In genomic region chr17:63741251-63742049, GRCh38 we compare ENCODE assay signal across 8 cellular contexts. TPM values are rescaled to one million over a fixed set of nuclear protein-coding genes. Genes with fewer than 3 reads are reported as not detected.
A peak's percentile ranks its signal among the peaks of the same experiment; 100 is the strongest.
DNase-seq lines count a peak whose midpoint lies in the region; ATAC-seq, FAIRE-seq and TF ChIP-seq lines count a peak whose summit lies in the region.

A gene with protein sequence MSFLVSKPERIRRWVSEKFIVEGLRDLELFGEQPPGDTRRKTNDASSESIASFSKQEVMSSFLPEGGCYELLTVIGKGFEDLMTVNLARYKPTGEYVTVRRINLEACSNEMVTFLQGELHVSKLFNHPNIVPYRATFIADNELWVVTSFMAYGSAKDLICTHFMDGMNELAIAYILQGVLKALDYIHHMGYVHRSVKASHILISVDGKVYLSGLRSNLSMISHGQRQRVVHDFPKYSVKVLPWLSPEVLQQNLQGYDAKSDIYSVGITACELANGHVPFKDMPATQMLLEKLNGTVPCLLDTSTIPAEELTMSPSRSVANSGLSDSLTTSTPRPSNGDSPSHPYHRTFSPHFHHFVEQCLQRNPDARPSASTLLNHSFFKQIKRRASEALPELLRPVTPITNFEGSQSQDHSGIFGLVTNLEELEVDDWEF (minus strand): TSS chr17:63741799. CDS start chr17:63728369, 13,430 bp downstream.

- peak; percentile 97 for TF ChIP-seq POLR2A in GM12891 (IDR thresholded peaks at IDR 0.05; ENCODE audit: low read depth, low read length)
- TF ChIP-seq POLR2A in adrenal gland (IDR thresholded peaks at IDR 0.05), result peak; percentile 60 to 93

- no peak for TF ChIP-seq CTCF in adrenal gland (IDR thresholded peaks at IDR 0.05)
- TF ChIP-seq CTCF in heart right ventricle (IDR thresholded peaks at IDR 0.05), result peak in 1 of 9 donors; percentile 19
- TF ChIP-seq CTCF in upper lobe of right lung (IDR thresholded peaks at IDR 0.05), result no peak

- intact Hi-C loops in adrenal gland (cut with DNase I) (no loop called here), heart right ventricle (cut with DNase I) (loop anchor here in 2 of 10 donors (1.0 to 10.0 kb wide), 3 partner anchors 32 to 117 kb away; partner anchors contain the start of genes CCDC47 (in 1 of the 2), LIMD2 (in 1 of the 2) and MAP3K3 (in 1 of the 2)), posterior vena cava (cut with DNase I) (no loop called here), upper lobe of right lung (cut with DNase I) (no loop called here)

- peaks cover 12 to 15% of the 10 kb centered on the region in 2 donors for H3K4me1 ChIP-seq in adrenal gland (replicated peaks in 1 of 2)
- H3K4me1 ChIP-seq in heart right ventricle, result peaks cover 6 to 22% (median 16%) of the 10 kb centered on the region in 9 donors
- H3K4me1 ChIP-seq in upper lobe of right lung, result peaks cover 12% of the 10 kb centered on the region

- H3K27me3 Mint-ChIP-seq in T-cell, result no peaks in the 10 kb centered on the region

- peak within 1 kb of the TSS; percentile 86 to 96 for H3K27ac Mint-ChIP-seq in T-cell

- peak; percentile 95 for ATAC-seq in HG02840 (IDR thresholded peaks at IDR 0.05; ENCODE audit: low FRiP score, unreplicated experiment)
- ATAC-seq in T-cell (replicated peaks in 1 of 4), result peak; percentile 88 to 94 (median 91)
- peak; percentile 99 to 100 (median 100) for ATAC-seq in heart right ventricle
- ATAC-seq in upper lobe of right lung, result peak; percentile 99

- H3K9me3 ChIP-seq in adrenal gland (replicated peaks in 1 of 3) (no peaks in the 10 kb centered on the region), heart right ventricle (no peaks in the 10 kb centered on the region), upper lobe of right lung (no peaks in the 10 kb centered on the region)

- peaks cover 19 to 26% (median 26%) of the 10 kb centered on the region in 3 donors for H3K4me1 Mint-ChIP-seq in T-cell

- peak; percentile 96 for FAIRE-seq in GM12891 (lab: Jason Lieb, UNC)

- H3K4me3 Mint-ChIP-seq in T-cell, result peak within 1 kb of the TSS; percentile 92 to 95 (median 94)

- POLR2A ChIA-PET in T-cell (lab: Charles Lee), result interaction anchor here (0.6 to 1.2 kb wide), 8 partner anchors 16 to 77 kb away, joined by 3 to 10 read pairs (median 4); partner anchors contain the start of genes CCDC47 (in 1 of the 2) and DDX42 (in 1 of the 2)

- H3K9me3 Mint-ChIP-seq in T-cell, result no peaks in the 10 kb centered on the region

- H3K4me3 ChIP-seq in adrenal gland, result peak within 1 kb of the TSS; percentile 37 to 81 (median 58)
- peak within 1 kb of the TSS; percentile 69 to 97 (median 84) for H3K4me3 ChIP-seq in heart right ventricle
- H3K4me3 ChIP-seq in upper lobe of right lung, result peak within 1 kb of the TSS; percentile 95

- H3K36me3 Mint-ChIP-seq in T-cell, result peaks cover 10% of the 10 kb centered on the region

- peaks cover 0 to 12% of the 10 kb centered on the region in 2 donors for H3K36me3 ChIP-seq in adrenal gland (replicated peaks in 1 of 2)
- H3K36me3 ChIP-seq in heart right ventricle, result peaks cover 0 to 33% (median 14%) of the 10 kb centered on the region in 9 donors
- peaks cover 19% of the 10 kb centered on the region for H3K36me3 ChIP-seq in upper lobe of right lung

- DNase-seq in GM12891 (ENCODE audit: insufficient read length, low spot score) (peak; percentile 84), NCI-H1436 treated with DMSO at 0.1 percent for 48 hours (lab: John Stamatoyannopoulos, UW) (peak; percentile 99), T-cell (peak; percentile 97 to 99 (median 98)), adrenal gland (peak; percentile 98 to 99 (median 98)), heart right ventricle (peak; percentile 98 to 99), posterior vena cava (ENCODE audit: low spot score) (peak; percentile 99), upper lobe of right lung (peak; percentile 100)

- H3K27me3 ChIP-seq in adrenal gland (no peaks in the 10 kb centered on the region), heart right ventricle (no peaks in the 10 kb centered on the region), upper lobe of right lung (no peaks in the 10 kb centered on the region)

- H3K27ac ChIP-seq in adrenal gland (peak within 1 kb of the TSS; percentile 88 to 93 (median 92)), heart right ventricle (peak within 1 kb of the TSS; percentile 72 to 96 (median 92)), upper lobe of right lung (peak within 1 kb of the TSS; percentile 96)

- WGBS in adrenal gland, 4 donors, result 0 to 1% (median 0%) methylated on average over 21 to 70 of the region's 70 CpGs
- 0% methylated on average over 65 to 70 of the region's 70 CpGs for WGBS in heart right ventricle, 2 donors

- CTCF ChIA-PET in T-cell (lab: Charles Lee), result interaction anchor here (0.6 to 2.2 kb wide), 7 partner anchors 9 to 120 kb away, joined by 3 to 8 read pairs (median 5); partner anchors contain the start of genes CCDC47 (in 1 of the 2), DDX42 (in 1 of the 2) and MAP3K3 (in 1 of the 2)

TF ChIP-seq in GM12891, 5 proteins besides CTCF, POLR2A, EP300 and RAD21:
- TF ChIP-seq TAF1 (IDR thresholded peaks at IDR 0.05; ENCODE audit: low read depth, low read length) (peak; percentile 66), PAX5 (IDR thresholded peaks at IDR 0.05; ENCODE audit: insufficient read depth, low read length, severe bottlenecking) (no peak), POU2F2 (IDR thresholded peaks at IDR 0.05; ENCODE audit: low read depth, low read length) (peak; percentile 28; the same call in 1 of the 2 replicates), SPI1 (IDR thresholded peaks at IDR 0.05; ENCODE audit: low read depth, low read length) (peak; percentile 94), POLR2AphosphoS5 (IDR thresholded peaks at IDR 0.05; ENCODE audit: low read depth, low read length) (peak; percentile 88)
TF ChIP-seq in GM12891: peak in this region for 4.

RNA-seq across cellular contexts. Expression of the gene that starts here (rescaled TPM):
- polyA plus RNA-seq in GM12891 (2012; ENCODE audit: low read depth, missing spikeins), result 39.0 TPM
- 10 to 100 TPM; 46.9 to 58.8 (median 48.6) TPM for total RNA-seq in T-cell
- 10 to 100 TPM; 16.7 to 91.1 (median 37.5) TPM for total RNA-seq in adrenal gland
- 10 to 100 TPM; 34.5 to 67.6 (median 53.9) TPM for polyA plus RNA-seq in adrenal gland
- 10 to 100 TPM; 12.2 to 19.0 (median 17.7) TPM for total RNA-seq in heart right ventricle
- polyA plus RNA-seq in heart right ventricle, result 10 to 100 TPM; 15.7 to 30.0 TPM
- 10 to 100 TPM; 27.5 to 30.8 TPM for total RNA-seq in posterior vena cava
- 30.2 TPM for total RNA-seq in upper lobe of right lung

Comparison
In these comparisons a context has a peak if more than half of its experiments do, and no peak if none do; other contexts are left out.
1. Peak in every context shown above with its lines: DNase-seq, ATAC-seq, H3K4me3 ChIP-seq and H3K27ac ChIP-seq.